ENCODE assay signal across 31 cellular contexts in the genomic region with DNA sequence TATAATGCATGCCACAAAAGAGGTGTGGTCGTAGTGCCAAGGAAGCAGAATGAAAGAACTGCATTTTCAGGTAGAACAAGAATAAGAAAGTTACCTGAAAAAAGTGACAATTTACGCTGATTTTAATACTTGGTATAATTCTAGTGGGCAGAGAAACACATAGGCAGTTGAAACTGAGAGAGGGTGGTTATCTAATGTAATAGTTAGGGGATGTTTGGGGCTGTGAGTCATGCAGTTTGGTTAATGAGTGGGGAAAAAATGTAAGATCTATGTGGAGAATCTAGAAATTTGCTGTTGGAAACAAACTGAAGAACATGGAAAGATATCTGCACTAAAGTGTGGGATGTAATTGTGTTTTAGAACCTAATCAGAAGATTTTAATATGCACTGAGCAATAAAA.
"Had no signal": no experiment of that assay in that cellular context is flagged by ENCODE, and none has a peak within 500 bp of the region (broad histone marks: within the 10 kb centered on the region; RNA-seq: fewer than 3 reads in every experiment).

No MANE protein-coding gene starts in this region.

- DNase-seq: activated CD4-positive, alpha-beta memory T cell treated with anti-CD3 and anti-CD28 coated beads, Interleukin-2, amount 10 ng/mL, durations not matched to agents 7 days and 5 days; activated CD4-positive, alpha-beta T cell treated with anti-CD3 and anti-CD28 coated beads for 1 hour; activated CD4-positive, alpha-beta T cell treated with anti-CD3 and anti-CD28 coated beads for 48 hours; activated CD4-positive, CD25-positive, alpha-beta regulatory T cell; activated CD8-positive, alpha-beta memory T cell treated with anti-CD3 and anti-CD28 coated beads for 24 hours; activated effector memory CD4-positive, alpha-beta T cell treated with anti-CD3 and anti-CD28 coated beads, Interleukin-2, amount 50 U/mL, for 16 hours; activated naive CD4-positive, alpha-beta T cell; activated naive CD4-positive, alpha-beta T cell treated with anti-CD3 and anti-CD28 coated beads, Interleukin-2, amount 50 U/mL, for 16 hours; activated naive CD8-positive, alpha-beta T cell treated with anti-CD3 and anti-CD28 coated beads for 36 hours; activated T-cell treated with anti-CD3 and anti-CD28 coated beads, Interleukin-2, amount 50 U/mL, for 1 hour; activated T-cell treated with anti-CD3 and anti-CD28 coated beads, Interleukin-2, amount 50 U/mL, for 72 hours; amniotic stem cell; aorta; Karpas-422; MG63; MV-4-11; NCI-H1092; NCI-H1436 treated with DMSO at 0.1 percent for 48 hours; NCI-H1694 treated with DMSO at 0.1 percent for 48 hours; NCI-H2029; NCI-H510A; NCI-H526; NCI-H748 treated with DMSO at 0.1 percent for 48 hours; PC-9; Right ventricle myocardium superior; SW 1271; T-helper 1 cell; T-helper 2 cell; T-helper 9 cell; WERI-Rb-1 had no signal

- ATAC-seq: activated T-cell treated with anti-CD3 and anti-CD28 coated beads, Interleukin-2, amount 50 U/mL, for 72 hours; activated T-helper 17 cell treated with anti-CD3 and anti-CD28 coated beads, Interleukin-2, amount 50 U/mL, for 72 hours had no signal
